In the genomic region with DNA sequence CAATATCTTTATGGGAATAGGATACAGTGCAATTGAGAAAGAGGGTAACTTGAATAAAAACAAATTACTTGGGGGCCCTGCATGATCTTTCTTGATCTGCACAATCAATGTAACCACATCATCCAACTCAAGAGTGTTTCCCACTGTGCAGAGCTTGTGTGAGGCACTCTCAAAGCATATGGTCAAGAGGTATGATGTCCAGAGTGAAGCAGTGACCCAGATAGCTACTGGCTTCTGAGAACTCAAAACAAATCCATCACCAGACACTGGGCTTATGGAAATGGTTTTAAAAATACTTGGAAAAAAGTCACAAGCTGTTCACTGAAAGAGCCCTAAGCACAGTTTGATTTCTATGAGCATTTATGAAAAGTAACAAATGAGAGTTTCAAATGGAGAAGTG, we compare ENCODE assay signal across 29 cellular contexts.
"Had no signal": no experiment of that assay in that cellular context is flagged by ENCODE, and none has a peak within 500 bp of the region (broad histone marks: within the 10 kb centered on the region; RNA-seq: fewer than 3 reads in every experiment).

No MANE protein-coding gene starts in this region.

- H3K4me3 ChIP-seq: esophagus muscularis mucosa, gastroesophageal sphincter had no signal

- H3K27me3 Mint-ChIP-seq: activated CD8-positive, alpha-beta T cell treated with anti-CD3 and anti-CD28 coated beads for 36 hours; activated naive CD8-positive, alpha-beta T cell; activated T-helper 17 cell treated with anti-CD3 and anti-CD28 coated beads, Interleukin-2, amount 50 U/mL, for 72 hours; central memory CD8-positive, alpha-beta T cell; effector memory CD8-positive, alpha-beta T cell had no signal

- H3K36me3 Mint-ChIP-seq: activated naive CD8-positive, alpha-beta T cell; WTC11 had no signal

- H3K36me3 ChIP-seq: brain microvascular endothelial cell, esophagus muscularis mucosa, gastroesophageal sphincter had no signal

- H3K27ac Mint-ChIP-seq: activated CD8-positive, alpha-beta T cell treated with anti-CD3 and anti-CD28 coated beads for 36 hours; activated naive CD8-positive, alpha-beta T cell; activated T-helper 17 cell treated with anti-CD3 and anti-CD28 coated beads, Interleukin-2, amount 50 U/mL, for 72 hours; effector memory CD8-positive, alpha-beta T cell; WTC11 had no signal

- H3K4me3 Mint-ChIP-seq: activated CD8-positive, alpha-beta T cell treated with anti-CD3 and anti-CD28 coated beads for 36 hours; activated naive CD8-positive, alpha-beta T cell; activated T-cell treated with anti-CD3 and anti-CD28 coated beads, Interleukin-2, amount 50 U/mL, for 4 hours; activated T-helper 17 cell treated with anti-CD3 and anti-CD28 coated beads, Interleukin-2, amount 50 U/mL, for 72 hours; central memory CD8-positive, alpha-beta T cell; effector memory CD8-positive, alpha-beta T cell; WTC11 had no signal

- ATAC-seq: activated CD8-positive, alpha-beta T cell treated with anti-CD3 and anti-CD28 coated beads for 36 hours; activated T-cell treated with anti-CD3 and anti-CD28 coated beads, Interleukin-2, amount 50 U/mL, for 4 hours; activated T-helper 17 cell treated with anti-CD3 and anti-CD28 coated beads, Interleukin-2, amount 50 U/mL, for 72 hours; effector memory CD8-positive, alpha-beta T cell; foreskin keratinocyte; gastroesophageal sphincter; WTC11 had no signal

- H3K4me1 Mint-ChIP-seq: activated T-helper 17 cell treated with anti-CD3 and anti-CD28 coated beads, Interleukin-2, amount 50 U/mL, for 72 hours; central memory CD8-positive, alpha-beta T cell; WTC11 had no signal

- H3K27ac ChIP-seq: brain microvascular endothelial cell, esophagus muscularis mucosa, foreskin keratinocyte, gastroesophageal sphincter had no signal

- H3K9me3 ChIP-seq: esophagus muscularis mucosa, gastroesophageal sphincter had no signal

- H3K27me3 ChIP-seq: brain microvascular endothelial cell, esophagus muscularis mucosa, foreskin keratinocyte, gastroesophageal sphincter had no signal

- DNase-seq: activated CD4-positive, alpha-beta T cell treated with anti-CD3 and anti-CD28 coated beads for 1 hour; activated CD4-positive, alpha-beta T cell treated with anti-CD3 and anti-CD28 coated beads for 4 hours; activated CD4-positive, alpha-beta T cell treated with anti-CD3 and anti-CD28 coated beads, Interleukin-2, amount 50 U/mL, for 1 hour; activated CD4-positive, alpha-beta T cell treated with anti-CD3 and anti-CD28 coated beads, Interleukin-2, amount 50 U/mL, for 48 hours; activated CD8-positive, alpha-beta memory T cell treated with anti-CD3 and anti-CD28 coated beads for 24 hours; activated CD8-positive, alpha-beta T cell treated with anti-CD3 and anti-CD28 coated beads for 36 hours; activated effector memory CD4-positive, alpha-beta T cell treated with Interleukin-2 at 50 U/mL for 16 hours; activated gamma-delta T cell treated with Interleukin-2 at 50 U/mL for 16 hours; activated naive CD4-positive, alpha-beta T cell treated with anti-CD3 and anti-CD28 coated beads, Interleukin-2, amount 50 U/mL, for 16 hours; activated naive CD4-positive, alpha-beta T cell treated with Interleukin-2 at 50 U/mL for 16 hours; activated T-cell treated with anti-CD3 and anti-CD28 coated beads, Interleukin-2, amount 50 U/mL, for 4 hours; amniotic stem cell; anterior cingulate cortex; brain microvascular endothelial cell; cortex of kidney; dermis blood vessel endothelial cell; effector CD4-positive, alpha-beta T cell; effector memory CD8-positive, alpha-beta T cell; erythroblast; foreskin keratinocyte; head of caudate nucleus; hypothalamus; T-helper 2 cell had no signal
